2 cellular contexts compared by ENCODE assay signal in genomic region chr3:128177865-128178264, GRCh38.
TF ChIP-seq lines count a peak whose summit lies in the region.

No MANE protein-coding gene starts in this region.

TF ChIP-seq in HepG2, 621 proteins besides CTCF, POLR2A, EP300 and RAD21:
- no peak for TF ChIP-seq ARNT (IDR thresholded peaks at IDR 0.05)
- peak; percentile 95 for TF ChIP-seq MAFF (IDR thresholded peaks at IDR 0.05; ENCODE audit: low read depth, low read length)
- TF ChIP-seq ZFP62 (CRISPR knock-in tag; IDR thresholded peaks at IDR 0.05): no peak
- TF ChIP-seq MAFK (conservative IDR thresholded peaks at IDR 0.05 in 1 of 2, IDR thresholded peaks at IDR 0.05 in 1 of 2; ENCODE audit: low read length in 2 of 2): peak; percentile 92 to 95
- TF ChIP-seq ZNF703 (CRISPR knock-in tag; IDR thresholded peaks at IDR 0.05; ENCODE audit: borderline replicate concordance): no peak

TF ChIP-seq in WTC11, 78 proteins besides CTCF, POLR2A, EP300 and RAD21:
- TF ChIP-seq CDX4 (CRISPR knock-in tag; IDR thresholded peaks at IDR 0.05; ENCODE audit: borderline replicate concordance): no peak
- TF ChIP-seq NFATC4 (CRISPR knock-in tag; IDR thresholded peaks at IDR 0.05): no peak
- no peak for TF ChIP-seq RORB (CRISPR knock-in tag; IDR thresholded peaks at IDR 0.05)
- TF ChIP-seq ZNF423 (CRISPR knock-in tag; IDR thresholded peaks at IDR 0.05): no peak
- TF ChIP-seq ZMAT4 (CRISPR knock-in tag; IDR thresholded peaks at IDR 0.05): no peak
- TF ChIP-seq RELA (CRISPR knock-in tag; IDR thresholded peaks at IDR 0.05; ENCODE audit: borderline replicate concordance): no peak
